In the genomic region with DNA sequence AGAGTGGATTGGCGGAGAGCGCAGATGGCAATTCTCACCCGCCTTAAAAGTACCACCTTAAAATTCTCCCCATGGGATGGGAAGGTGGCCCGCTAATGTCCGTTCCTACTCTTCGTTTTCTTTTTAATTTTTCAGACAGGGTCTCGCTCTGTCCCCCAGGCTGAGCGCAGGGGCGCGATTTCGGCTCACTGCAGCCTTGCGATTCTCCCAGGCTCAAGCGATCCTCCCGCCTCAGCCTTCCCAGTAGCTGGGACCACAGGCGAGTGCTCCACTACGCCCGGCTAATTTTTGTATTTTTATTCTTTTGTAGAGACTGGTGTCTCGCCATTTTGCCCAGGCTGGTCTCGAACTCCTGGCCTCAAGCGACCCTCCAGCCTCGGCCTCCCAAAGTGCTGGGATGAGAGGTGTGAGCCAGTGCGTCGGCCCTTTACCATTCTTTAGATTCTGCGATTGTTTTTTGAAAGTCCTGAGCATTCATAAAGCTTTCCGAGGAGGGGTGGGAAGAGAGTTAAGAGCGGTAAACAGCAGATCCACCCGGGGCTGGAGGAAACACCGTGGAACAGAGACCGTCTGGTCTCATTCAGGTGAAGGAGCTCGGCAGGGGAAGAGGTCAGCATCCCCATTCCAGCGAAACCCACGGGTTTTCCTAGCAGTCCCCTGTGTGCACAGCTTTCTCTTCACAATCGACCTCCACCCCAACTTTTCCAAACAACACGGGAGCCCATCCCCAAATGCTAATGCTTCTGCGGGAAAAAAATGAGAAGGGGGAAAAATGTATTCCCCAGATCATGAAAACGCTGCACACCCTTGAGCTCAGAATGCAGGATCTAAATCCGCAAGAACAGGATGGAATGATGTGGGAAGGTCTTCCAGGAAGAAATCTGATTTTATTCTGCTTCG, we compare ENCODE assay signal across 9 cellular contexts.
DNase-seq lines count a peak whose midpoint lies in the region; ATAC-seq and TF ChIP-seq lines count a peak whose summit lies in the region.
"Had no signal": no experiment of that assay in that cellular context is flagged by ENCODE, and none has a peak within 500 bp of the region (broad histone marks: within the 10 kb centered on the region; RNA-seq: fewer than 3 reads in every experiment).

No MANE protein-coding gene starts in this region.

- peaks cover 32% of the 10 kb centered on the region for H3K27me3 ChIP-seq in effector memory CD4-positive, alpha-beta T cell (replicated peaks; ENCODE audit: control insufficient read depth, insufficient read depth, low read length, poor library complexity, severe bottlenecking)
- peaks cover 79% of the 10 kb centered on the region for H3K27me3 ChIP-seq in neural progenitor cell

- H3K4me3 ChIP-seq in effector memory CD4-positive, alpha-beta T cell (ENCODE audit: insufficient read depth, low read depth, low read length, poor library complexity, severe bottlenecking), result peak overlapping the region; percentile 39
- H3K4me3 ChIP-seq in neural progenitor cell, result peak overlapping the region; percentile 59

- peaks cover 9% of the 10 kb centered on the region for H3K4me1 ChIP-seq in effector memory CD4-positive, alpha-beta T cell (ENCODE audit: control insufficient read depth, insufficient read depth, low read length, poor library complexity, severe bottlenecking)
- no peaks in the 10 kb centered on the region for H3K4me1 ChIP-seq in neural progenitor cell

- H3K9me3 Mint-ChIP-seq in CD14-positive monocyte (peaks cover 0 to 9% (median 8%) of the 10 kb centered on the region in 7 donors), IgD-negative memory B cell (no peaks in the 10 kb centered on the region), neural progenitor cell (peaks cover 3% of the 10 kb centered on the region)
- H3K9me3 Mint-ChIP-seq in activated naive CD4-positive, alpha-beta T cell treated with anti-CD3 and anti-CD28 coated beads, Interleukin-2, amount 50 U/mL, for 72 hours, result peaks cover 0 to 1% of the 10 kb centered on the region in 2 donors

- H3K36me3 ChIP-seq in effector memory CD4-positive, alpha-beta T cell (ENCODE audit: control insufficient read depth, insufficient read depth, low read length), result no peaks in the 10 kb centered on the region
- H3K36me3 ChIP-seq in neural progenitor cell, result no peaks in the 10 kb centered on the region

- TF ChIP-seq CTCF in CD14-positive monocyte (IDR thresholded peaks at IDR 0.05) (no peak), neural progenitor cell (IDR thresholded peaks at IDR 0.05) (no peak)

- H3K4me1 Mint-ChIP-seq in CD14-positive monocyte (peaks cover 11% of the 10 kb centered on the region), IgD-negative memory B cell (peaks cover 19 to 30% (median 28%) of the 10 kb centered on the region in 3 donors), neural progenitor cell (peaks cover 14% of the 10 kb centered on the region)

- peaks cover 0 to 3% of the 10 kb centered on the region in 2 donors for H3K36me3 Mint-ChIP-seq in CD14-positive monocyte
- no peaks in the 10 kb centered on the region for H3K36me3 Mint-ChIP-seq in IgD-negative memory B cell
- no peaks in the 10 kb centered on the region for H3K36me3 Mint-ChIP-seq in neural progenitor cell
- peaks cover 7 to 13% of the 10 kb centered on the region in 2 donors for H3K36me3 Mint-ChIP-seq in activated naive CD4-positive, alpha-beta T cell treated with anti-CD3 and anti-CD28 coated beads, Interleukin-2, amount 50 U/mL, for 72 hours

- H2AFZ ChIP-seq in neural progenitor cell (replicated peaks), result peak overlapping the region; percentile 95

- peaks cover 5% of the 10 kb centered on the region for H4K20me1 ChIP-seq in neural progenitor cell (ENCODE audit: low read depth)

- intact Hi-C loops in CD14-positive monocyte (cut with micrococcal nuclease), result no loop called here

- DNase-seq in CD14-positive monocyte (ENCODE audit: low spot score), result no peak
- no peak for DNase-seq in effector memory CD4-positive, alpha-beta T cell
- peak; percentile 18 for DNase-seq in neural progenitor cell (ENCODE audit: low spot score)
- DNase-seq in GDM1 (lab: John Stamatoyannopoulos, UW), result no peak
- no peak for DNase-seq in ecto neural progenitor cell (ENCODE audit: low spot score)
- no peak for DNase-seq in activated CD4-positive, alpha-beta T cell treated with anti-CD3 and anti-CD28 coated beads for 4 hours
- no peak for DNase-seq in activated naive CD4-positive, alpha-beta T cell treated with anti-CD3 and anti-CD28 coated beads, Interleukin-2, amount 50 U/mL, for 72 hours (ENCODE audit: low spot score in 2 of 2)
- DNase-seq: occipital lobe had no signal

- peak overlapping the region; percentile 59 to 85 for H3K4me3 Mint-ChIP-seq in CD14-positive monocyte
- peak overlapping the region; percentile 77 to 95 (median 87) for H3K4me3 Mint-ChIP-seq in IgD-negative memory B cell
- H3K4me3 Mint-ChIP-seq in neural progenitor cell, result peak overlapping the region; percentile 87

- H3K27ac Mint-ChIP-seq in CD14-positive monocyte (peak overlapping the region in 1 of 7 donors; percentile 25), IgD-negative memory B cell (no peak overlapping the region), neural progenitor cell (no peak overlapping the region)
- peak overlapping the region in 1 of 2 donors; percentile 72 for H3K27ac Mint-ChIP-seq in activated naive CD4-positive, alpha-beta T cell treated with anti-CD3 and anti-CD28 coated beads, Interleukin-2, amount 50 U/mL, for 72 hours

- H3F3A ChIP-seq in neural progenitor cell (ENCODE audit: low read depth), result peaks cover 14% of the 10 kb centered on the region

- no peak overlapping the region for H3K27ac ChIP-seq in effector memory CD4-positive, alpha-beta T cell (ENCODE audit: insufficient read depth, low read length, poor library complexity, severe bottlenecking)
- H3K27ac ChIP-seq in neural progenitor cell, result no peak overlapping the region

- no peak for ATAC-seq in activated naive CD4-positive, alpha-beta T cell treated with anti-CD3 and anti-CD28 coated beads, Interleukin-2, amount 50 U/mL, for 72 hours

- peak overlapping the region; percentile 89 for H3K4me2 ChIP-seq in neural progenitor cell

- no peak overlapping the region for H3K9ac ChIP-seq in neural progenitor cell

- no peaks in the 10 kb centered on the region for H3K9me3 ChIP-seq in effector memory CD4-positive, alpha-beta T cell (ENCODE audit: control insufficient read depth, low read length)
- H3K9me3 ChIP-seq in neural progenitor cell (ENCODE audit: low read depth), result no peaks in the 10 kb centered on the region

- no peaks in the 10 kb centered on the region for H3K79me2 ChIP-seq in neural progenitor cell (ENCODE audit: low read depth)

- H3K27me3 Mint-ChIP-seq in CD14-positive monocyte (ENCODE audit: low read depth in 3 of 3) (peaks cover 57 to 75% (median 62%) of the 10 kb centered on the region in 3 donors), IgD-negative memory B cell (peaks cover 28% of the 10 kb centered on the region), neural progenitor cell (ENCODE audit: insufficient read depth, low read depth) (peaks cover 40% of the 10 kb centered on the region)
